ENCODE assay signal across 21 cellular contexts in genomic region chr20:3646067-3646440, GRCh38. TPM values are rescaled to one million over a fixed set of nuclear protein-coding genes. Genes with fewer than 3 reads are reported as not detected.
DNase-seq lines count a peak whose midpoint lies in the region; ATAC-seq and TF ChIP-seq lines count a peak whose summit lies in the region.
"Had no signal": no experiment of that assay in that cellular context is flagged by ENCODE, and none has a peak within 500 bp of the region (broad histone marks: within the 10 kb centered on the region; RNA-seq: fewer than 3 reads in every experiment).

No MANE protein-coding gene starts in this region.

- ATAC-seq in RWPE2 (ENCODE audit: low read depth) (peak; percentile 29; the same call in 1 of the 3 replicates), GM21515 (IDR thresholded peaks at IDR 0.05; ENCODE audit: unreplicated experiment) (no peak)
- ATAC-seq: A549, GM12878, GM23338, HCT116 had no signal

- H3K4me1 ChIP-seq in RWPE2 (ENCODE audit: insufficient read depth, poor library complexity, severe bottlenecking) (no peaks in the 10 kb centered on the region), ascending aorta (no peaks in the 10 kb centered on the region)
- H3K4me1 ChIP-seq: A549 had no signal

- H3K4me3 ChIP-seq in RWPE2 (ENCODE audit: severe bottlenecking), result no peak overlapping the region
- no peak overlapping the region for H3K4me3 ChIP-seq in choroid plexus epithelial cell (ENCODE audit: low read depth, low read length)
- no peak overlapping the region for H3K4me3 ChIP-seq in ascending aorta
- H3K4me3 ChIP-seq: A549, BLaER1, GM12878, GM23338 had no signal

- DNase-seq in HCEC 1CT, result peak; percentile 37
- DNase-seq in RWPE2 (ENCODE audit: low spot score), result no peak
- DNase-seq in choroid plexus epithelial cell (ENCODE audit: low read depth), result peak; percentile 50
- DNase-seq in iris pigment epithelial cell (ENCODE audit: low read depth), result peak; percentile 26
- DNase-seq in NCI-H446 (lab: John Stamatoyannopoulos, UW), result no peak
- no peak for DNase-seq in ascending aorta (ENCODE audit: low spot score in 2 of 2)
- no peak for DNase-seq in caudate nucleus (lab: John Stamatoyannopoulos, UW)
- DNase-seq: CD4-positive, alpha-beta memory T cell; DMS153; NCI-H187 treated with DMSO at 0.1 percent for 48 hours; NCI-H2227 treated with DMSO at 0.1 percent for 48 hours; NCI-H524 treated with DMSO at 0.1 percent for 48 hours had no signal

- no peak for TF ChIP-seq CTCF in RWPE2 (IDR thresholded peaks at IDR 0.05; ENCODE audit: poor library complexity, severe bottlenecking)
- no peak for TF ChIP-seq CTCF in choroid plexus epithelial cell (conservative IDR thresholded peaks at IDR 0.05; ENCODE audit: low read depth, low read length)
- TF ChIP-seq CTCF in ascending aorta (IDR thresholded peaks at IDR 0.05), result no peak

- H3K9me3 ChIP-seq in RWPE2 (ENCODE audit: severe bottlenecking) (no peaks in the 10 kb centered on the region), ascending aorta (no peaks in the 10 kb centered on the region)
- H3K9me3 ChIP-seq: A549, BLaER1 had no signal

- intact Hi-C loops in ascending aorta (cut with DNase I), result no loop called here

- H3K36me3 ChIP-seq in RWPE2 (ENCODE audit: low read depth), result no peaks in the 10 kb centered on the region
- H3K36me3 ChIP-seq in ascending aorta, result peaks cover 41 to 61% of the 10 kb centered on the region in 2 donors

- no peaks in the 10 kb centered on the region for H3K27me3 ChIP-seq in RWPE2 (ENCODE audit: insufficient read depth, poor library complexity, severe bottlenecking)
- no peaks in the 10 kb centered on the region for H3K27me3 ChIP-seq in ascending aorta
- H3K27me3 ChIP-seq: BLaER1 had no signal

- H3K27ac ChIP-seq in RWPE2 (ENCODE audit: poor library complexity, severe bottlenecking) (no peak overlapping the region), ascending aorta (no peak overlapping the region), caudate nucleus (ENCODE audit: low read depth, low read length) (no peak overlapping the region)
- H3K27ac ChIP-seq: A549, BLaER1, RWPE1 had no signal

RNA-seq across cellular contexts. Expression of gene GFRA4, which starts 17.1 kb away (rescaled TPM):
- total RNA-seq in ascending aorta, result not detected
- total RNA-seq: CD4-positive, alpha-beta memory T cell; Daoy; GM12878; GM23338; M059J had no signal

RNA-seq across cellular contexts. Expression of gene ADAM33, which starts 35.8 kb away (rescaled TPM):
- 234 TPM for total RNA-seq in ascending aorta
- total RNA-seq: CD4-positive, alpha-beta memory T cell; Daoy; GM12878 had no signal

Comparison
In these comparisons a context has a peak if more than half of its experiments do, and no peak if none do; other contexts are left out.
1. DNase-seq: peak in HCEC 1CT (single experiment), choroid plexus epithelial cell (single experiment) and iris pigment epithelial cell (single experiment); none in RWPE2 (single experiment), NCI-H446 (0 of 2), ascending aorta (0 of 2) and caudate nucleus (0 of 61).